ENCODE assay signal across 19 cellular contexts in the genomic region with DNA sequence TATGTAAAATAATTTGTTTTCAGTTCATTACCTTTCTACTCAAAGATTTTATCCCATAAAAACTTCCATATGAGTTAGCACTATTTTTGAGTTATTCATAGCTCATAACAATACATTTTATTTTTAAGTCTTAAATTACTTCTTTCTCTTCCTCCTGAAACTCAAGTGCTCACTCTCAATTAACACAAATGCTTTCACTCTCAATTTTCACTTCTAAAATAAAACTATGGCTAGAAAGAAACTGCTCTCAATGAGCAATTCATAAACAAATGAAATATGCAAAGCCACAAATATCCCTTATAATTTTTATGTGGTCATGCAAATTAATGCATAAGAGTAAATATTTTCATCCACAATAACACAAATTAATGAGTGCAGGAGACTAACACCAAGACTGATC. TPM values are rescaled to one million over a fixed set of nuclear protein-coding genes. Genes with fewer than 3 reads are reported as not detected.
DNase-seq lines count a peak whose midpoint lies in the region; ATAC-seq and TF ChIP-seq lines count a peak whose summit lies in the region.
"Had no signal": no experiment of that assay in that cellular context is flagged by ENCODE, and none has a peak within 500 bp of the region (broad histone marks: within the 10 kb centered on the region; RNA-seq: fewer than 3 reads in every experiment).

No MANE protein-coding gene starts in this region.

- H4K20me1 ChIP-seq in DOHH2 (ENCODE audit: control insufficient read depth, insufficient read depth, low read depth, low read length) (no peaks in the 10 kb centered on the region), Karpas-422 (ENCODE audit: insufficient read depth, low read depth, low read length) (no peaks in the 10 kb centered on the region; the same call in 1 of the 2 replicates), neural progenitor cell (ENCODE audit: low read depth) (peaks cover 15% of the 10 kb centered on the region)

- H3K27me3 ChIP-seq in DOHH2 (ENCODE audit: control insufficient read depth, low read length) (no peaks in the 10 kb centered on the region), Karpas-422 (ENCODE audit: low read length) (no peaks in the 10 kb centered on the region), neural progenitor cell (no peaks in the 10 kb centered on the region), stomach (no peaks in the 10 kb centered on the region)

- H3K4me2 ChIP-seq in DOHH2 (ENCODE audit: low read length) (peak overlapping the region; percentile 3; the same call in 1 of the 2 replicates), Karpas-422 (ENCODE audit: low read depth, low read length, poor library complexity, severe bottlenecking) (no peak overlapping the region), neural progenitor cell (no peak overlapping the region)

- H2AFZ ChIP-seq in Karpas-422 (ENCODE audit: low read length), result no peak overlapping the region
- no peak overlapping the region for H2AFZ ChIP-seq in neural progenitor cell (replicated peaks)

- H3K36me3 Mint-ChIP-seq in neural progenitor cell, result peaks cover 4% of the 10 kb centered on the region
- H3K36me3 Mint-ChIP-seq: brain; CD8-positive, alpha-beta T cell had no signal

- no peak overlapping the region for H3K4me3 Mint-ChIP-seq in neural progenitor cell
- H3K4me3 Mint-ChIP-seq: activated naive CD8-positive, alpha-beta T cell treated with anti-CD3 and anti-CD28 coated beads, Interleukin-2, amount 10 ng/mL, durations not matched to agents 7 days and 5 days; activated T-cell treated with anti-CD3 and anti-CD28 coated beads, Interleukin-2, amount 50 U/mL, for 4 hours; brain; CD8-positive, alpha-beta T cell had no signal

- no peak for TF ChIP-seq EP300 in stomach (IDR thresholded peaks at IDR 0.05)

- intact Hi-C loops in stomach (cut with DNase I; ENCODE audit: low total_unique reads), result no loop called here

- H3K9me3 ChIP-seq in DOHH2 (ENCODE audit: control insufficient read depth, insufficient read depth, low read length) (no peaks in the 10 kb centered on the region), Karpas-422 (ENCODE audit: low read length) (no peaks in the 10 kb centered on the region), neural progenitor cell (ENCODE audit: low read depth) (no peaks in the 10 kb centered on the region), stomach (no peaks in the 10 kb centered on the region)

- peaks cover 28% of the 10 kb centered on the region for H3K4me1 ChIP-seq in DOHH2 (ENCODE audit: control insufficient read depth, low read length)
- H3K4me1 ChIP-seq in Karpas-422 (ENCODE audit: low read length), result peaks cover 58% of the 10 kb centered on the region
- H3K4me1 ChIP-seq in neural progenitor cell, result peaks cover 2% of the 10 kb centered on the region
- peaks cover 0 to 42% (median 19%) of the 10 kb centered on the region in 4 donors for H3K4me1 ChIP-seq in stomach

- peaks cover 3% of the 10 kb centered on the region for H3K27me3 Mint-ChIP-seq in neural progenitor cell (ENCODE audit: insufficient read depth, low read depth)
- H3K27me3 Mint-ChIP-seq: activated naive CD8-positive, alpha-beta T cell treated with anti-CD3 and anti-CD28 coated beads, Interleukin-2, amount 10 ng/mL, durations not matched to agents 7 days and 5 days; brain had no signal

- H3K4me3 ChIP-seq in DOHH2 (ENCODE audit: low read length), result no peak overlapping the region
- no peak overlapping the region for H3K4me3 ChIP-seq in Karpas-422 (ENCODE audit: low read length)
- H3K4me3 ChIP-seq in neural progenitor cell, result no peak overlapping the region
- no peak overlapping the region for H3K4me3 ChIP-seq in stomach
- H3K4me3 ChIP-seq: coronary artery, lung had no signal

- H3K9me3 Mint-ChIP-seq in neural progenitor cell, result no peaks in the 10 kb centered on the region
- H3K9me3 Mint-ChIP-seq: activated naive CD8-positive, alpha-beta T cell treated with anti-CD3 and anti-CD28 coated beads, Interleukin-2, amount 10 ng/mL, durations not matched to agents 7 days and 5 days; activated T-cell treated with anti-CD3 and anti-CD28 coated beads, Interleukin-2, amount 50 U/mL, for 4 hours; brain; CD8-positive, alpha-beta T cell had no signal

- H3K9ac ChIP-seq in Karpas-422 (ENCODE audit: low read length) (no peak overlapping the region), neural progenitor cell (no peak overlapping the region)

- H3K79me2 ChIP-seq in DOHH2 (ENCODE audit: control insufficient read depth, low read length) (peaks cover 8% of the 10 kb centered on the region; the same call in 1 of the 2 replicates), Karpas-422 (ENCODE audit: low read length) (peaks cover 87% of the 10 kb centered on the region), neural progenitor cell (ENCODE audit: low read depth) (no peaks in the 10 kb centered on the region)

- H3F3A ChIP-seq in DOHH2 (ENCODE audit: control insufficient read depth, insufficient read depth) (no peaks in the 10 kb centered on the region; the same call in 1 of the 2 replicates), neural progenitor cell (ENCODE audit: low read depth) (peaks cover 12% of the 10 kb centered on the region)

- no peaks in the 10 kb centered on the region for H3K9me2 ChIP-seq in DOHH2 (replicated peaks; ENCODE audit: control insufficient read depth, low read length)
- no peaks in the 10 kb centered on the region for H3K9me2 ChIP-seq in Karpas-422 (replicated peaks; ENCODE audit: insufficient read depth, low read length)

- H3K36me3 ChIP-seq in DOHH2 (ENCODE audit: control insufficient read depth, low read length) (no peaks in the 10 kb centered on the region), Karpas-422 (ENCODE audit: insufficient read depth, low read length) (no peaks in the 10 kb centered on the region), neural progenitor cell (no peaks in the 10 kb centered on the region), stomach (no peaks in the 10 kb centered on the region)

- peaks cover 20% of the 10 kb centered on the region for H3K4me1 Mint-ChIP-seq in neural progenitor cell

- H3K27ac ChIP-seq in DOHH2 (ENCODE audit: low read depth, low read length), result no peak overlapping the region
- peak overlapping the region; percentile 46; the same call in 1 of the 2 replicates for H3K27ac ChIP-seq in Karpas-422 (ENCODE audit: low read length)
- no peak overlapping the region for H3K27ac ChIP-seq in neural progenitor cell
- H3K27ac ChIP-seq in stomach, result no peak overlapping the region
- H3K27ac ChIP-seq: coronary artery had no signal

- TF ChIP-seq CTCF in DOHH2 (IDR thresholded peaks at IDR 0.05; ENCODE audit: low read depth, low read length, poor library complexity, severe bottlenecking) (no peak), neural progenitor cell (IDR thresholded peaks at IDR 0.05) (no peak), stomach (IDR thresholded peaks at IDR 0.05) (no peak)

- ATAC-seq in GM18907 (IDR thresholded peaks at IDR 0.05; ENCODE audit: unreplicated experiment), result peak; percentile 43
- ATAC-seq in HG02610 (IDR thresholded peaks at IDR 0.05; ENCODE audit: unreplicated experiment), result peak; percentile 40
- ATAC-seq: activated T-cell treated with anti-CD3 and anti-CD28 coated beads, Interleukin-2, amount 50 U/mL, for 4 hours; CD8-positive, alpha-beta T cell had no signal

- H3K27ac Mint-ChIP-seq in neural progenitor cell, result no peak overlapping the region
- H3K27ac Mint-ChIP-seq: activated naive CD8-positive, alpha-beta T cell treated with anti-CD3 and anti-CD28 coated beads, Interleukin-2, amount 10 ng/mL, durations not matched to agents 7 days and 5 days; brain; CD8-positive, alpha-beta T cell had no signal

- DNase-seq in Karpas-422 (no peak), neural progenitor cell (ENCODE audit: low spot score) (no peak), DMS114 treated with DMSO at 0.1 percent for 48 hours (lab: John Stamatoyannopoulos, UW; ENCODE audit: unreplicated experiment) (no peak), stomach (no peak), NCI-H446 treated with DMSO at 0.1 percent for 48 hours (lab: John Stamatoyannopoulos, UW) (no peak)
- DNase-seq: activated naive CD8-positive, alpha-beta T cell treated with anti-CD3 and anti-CD28 coated beads, Interleukin-2, amount 10 ng/mL, durations not matched to agents 7 days and 5 days; activated T-cell treated with anti-CD3 and anti-CD28 coated beads, Interleukin-2, amount 50 U/mL, for 4 hours; CD8-positive, alpha-beta T cell; DMS79; islet precursor cell; NCI-H187; NCI-H345; stimulated activated CD4-positive, alpha-beta T cell treated with anti-CD3 and anti-CD28 coated beads, Interleukin-2, amount 100 ng/mL, for 24 hours had no signal

- TF ChIP-seq POLR2A in stomach (IDR thresholded peaks at IDR 0.05), result no peak

RNA-seq across cellular contexts. Expression of gene MAML3, which starts 38.8 kb away (rescaled TPM):
- total RNA-seq in Karpas-422 (2014; rRNA removed; shearing (Covaris generic); ENCODE audit: low replicate concordance), result 20.0 and 20.8 TPM in 2 replicates
- total RNA-seq in neural progenitor cell (ENCODE audit: low replicate concordance) (13.5 and 14.4 TPM in 2 replicates), stomach (10 to 100 TPM in 4 of 5 donors, 1 to 10 TPM in 1; 6.6 to 20.3 (median 13.4) TPM)
- 1 to 10 TPM; 1.7 to 2.4 (median 2.2) TPM for polyA plus RNA-seq in stomach
